4 cellular contexts compared by ENCODE assay signal in genomic region chr2:134751981-134752380, GRCh38. TPM values are rescaled to one million over a fixed set of nuclear protein-coding genes. Genes with fewer than 3 reads are reported as not detected.
"Had no signal": no experiment of that assay in that cellular context is flagged by ENCODE, and none has a peak within 500 bp of the region (broad histone marks: within the 10 kb centered on the region; RNA-seq: fewer than 3 reads in every experiment).

No MANE protein-coding gene starts in this region.

RNA-seq across cellular contexts. Expression of gene TMEM163, which starts 33.2 kb away (rescaled TPM):
- total RNA-seq: GM23248, H4, HepG2, HFFc6 had no signal
- polyA plus RNA-seq: GM23248 had no signal
